8 cellular contexts compared by ENCODE assay signal in genomic region chr17:50541916-50542688, GRCh38. TPM values are rescaled to one million over a fixed set of nuclear protein-coding genes. Genes with fewer than 3 reads are reported as not detected.
DNase-seq lines count a peak whose midpoint lies in the region; ATAC-seq and TF ChIP-seq lines count a peak whose summit lies in the region.

No MANE protein-coding gene starts in this region.

- H3K27ac ChIP-seq in ascending aorta (peak overlapping the region; percentile 28 to 52), aorta (ENCODE audit: low read depth in 1 of 2, low read length in 2 of 2) (no peak overlapping the region)

- peaks cover 19% of the 10 kb centered on the region for H3K27me3 Mint-ChIP-seq in T-helper 2 cell treated with Interferon-gamma antibody and Interleukin-4, amounts not matched to agents 5 μg/mL and 100 μg/mL, for 36 hours (ENCODE audit: low read depth)

- 1% methylated on average over 48 to 65 of the region's 65 CpGs for WGBS in aorta, 2 donors

- intact Hi-C loops in ascending aorta (cut with DNase I) (loop anchor here (1.0 to 2.0 kb wide), 2 partner anchors 59 to 64 kb away; partner anchors contain the start of gene RSAD1), aorta (cut with DNase I) (loop anchor here (5.0 to 10.0 kb wide), 2 partner anchors 60 to 403 kb away; no protein-coding TSS in a partner anchor)

- H3K36me3 Mint-ChIP-seq in T-helper 2 cell treated with Interferon-gamma antibody and Interleukin-4, amounts not matched to agents 5 μg/mL and 100 μg/mL, for 36 hours (ENCODE audit: low read depth) = no peaks in the 10 kb centered on the region

- H3K4me1 ChIP-seq in ascending aorta (peaks cover 3 to 16% of the 10 kb centered on the region in 2 donors), aorta (ENCODE audit: control insufficient read depth in 1 of 2, insufficient read depth in 2 of 2, low read length in 2 of 2) (no peaks in the 10 kb centered on the region)

- H3K4me3 ChIP-seq in GM12875 (ENCODE audit: low read depth, low read length) (peak overlapping the region; percentile 57), ascending aorta (peak overlapping the region; percentile 64 to 75), aorta (ENCODE audit: low read length in 2 of 2) (peak overlapping the region; percentile 40 to 42)

- H3K27me3 ChIP-seq in ascending aorta = no peaks in the 10 kb centered on the region
- no peaks in the 10 kb centered on the region for H3K27me3 ChIP-seq in aorta (ENCODE audit: control insufficient read depth in 1 of 2, insufficient read depth in 2 of 2, low read length in 1 of 2)

- peaks cover 13% of the 10 kb centered on the region for H3K4me1 Mint-ChIP-seq in T-helper 2 cell treated with Interferon-gamma antibody and Interleukin-4, amounts not matched to agents 5 μg/mL and 100 μg/mL, for 36 hours (ENCODE audit: low read depth)

- DNase-seq in NCI-H128 (lab: John Stamatoyannopoulos, UW; ENCODE audit: unreplicated experiment) (peak; percentile 33), ascending aorta (ENCODE audit: low spot score in 2 of 2) (peak; percentile 55 to 92), hepatic stellate cell (ENCODE audit: low spot score) (peak; percentile 99), retina (peak; percentile 92), aorta (peak; percentile 89 to 95)
- DNase-seq in T-helper 2 cell treated with Interferon-gamma antibody and Interleukin-4, amounts not matched to agents 5 μg/mL and 100 μg/mL, for 36 hours (ENCODE audit: low spot score) = peak; percentile 92

- H3K9me3 Mint-ChIP-seq in T-helper 2 cell treated with Interferon-gamma antibody and Interleukin-4, amounts not matched to agents 5 μg/mL and 100 μg/mL, for 36 hours = no peaks in the 10 kb centered on the region

- TF ChIP-seq CTCF in GM12875 (IDR thresholded peaks at IDR 0.05; ENCODE audit: borderline replicate concordance, insufficient read depth, low read depth, low read length) (peak; percentile 59), ascending aorta (IDR thresholded peaks at IDR 0.05) (peak in 2 of 3 experiments; percentile 19 to 37)

- H3K9me3 ChIP-seq in ascending aorta (no peaks in the 10 kb centered on the region), aorta (ENCODE audit: control insufficient read depth, low read length) (no peaks in the 10 kb centered on the region)

- peak; percentile 80 for ATAC-seq in HG02642 (IDR thresholded peaks at IDR 0.05; ENCODE audit: poor library complexity, unreplicated experiment)
- peak; percentile 89 for ATAC-seq in aorta (ENCODE audit: low FRiP score)

- H3K36me3 ChIP-seq in ascending aorta (no peaks in the 10 kb centered on the region), aorta (ENCODE audit: control insufficient read depth in 1 of 2, insufficient read depth in 2 of 2, low read length in 1 of 2) (no peaks in the 10 kb centered on the region)

- H3K4me3 Mint-ChIP-seq in T-helper 2 cell treated with Interferon-gamma antibody and Interleukin-4, amounts not matched to agents 5 μg/mL and 100 μg/mL, for 36 hours = peak overlapping the region; percentile 83

- H3K27ac Mint-ChIP-seq in T-helper 2 cell treated with Interferon-gamma antibody and Interleukin-4, amounts not matched to agents 5 μg/mL and 100 μg/mL, for 36 hours = peak overlapping the region; percentile 33

RNA-seq across cellular contexts. Expression of gene SPATA20, which starts 4.9 kb away (rescaled TPM):
- total RNA-seq in ascending aorta (463 TPM), aorta (10 to 100 TPM; 27.8 to 41.9 TPM)
- polyA plus RNA-seq in aorta = 10 to 100 TPM; 16.7 to 64.0 TPM

RNA-seq across cellular contexts. Expression of gene EPN3, which starts 9.6 kb away (rescaled TPM):
- total RNA-seq in ascending aorta (0.85 TPM), aorta (not detected)
- polyA plus RNA-seq in aorta = 1 to 10 TPM; 1.5 to 1.9 TPM

RNA-seq across cellular contexts. Expression of gene CACNA1G, which starts 18.4 kb away (rescaled TPM):
- total RNA-seq in ascending aorta (1.2 TPM), aorta (1 to 10 TPM in 1 of 2 donors, under 1 TPM in 1; 0.29 to 2.8 TPM)
- not detected for polyA plus RNA-seq in aorta

RNA-seq across cellular contexts. Expression of gene MYCBPAP, which starts 33.9 kb away (rescaled TPM):
- total RNA-seq in ascending aorta (7.9 TPM), aorta (1 to 10 TPM; 1.3 to 1.8 TPM)
- polyA plus RNA-seq in aorta = 1 to 10 TPM in 1 of 2 donors, under 1 TPM in 1; 0.77 to 1.0 TPM

Comparison
In these comparisons a context has a peak if more than half of its experiments do, and no peak if none do; other contexts are left out.
1. DNase-seq: peak in every context shown above with its lines; median percentile 99 in hepatic stellate cell; 92 in T-helper 2 cell treated with Interferon-gamma antibody and Interleukin-4, amounts not matched to agents 5 μg/mL and 100 μg/mL, for 36 hours; 92 in retina; 92 in aorta; 74 in ascending aorta; 33 in NCI-H128.
2. H3K27ac ChIP-seq: peak in ascending aorta (2 of 2); none in aorta (0 of 2).
3. RNA of gene SPATA20, which starts 4.9 kb away (total RNA-seq): 463 TPM in ascending aorta (single experiment); 27.8 to 41.9 TPM in aorta; every median in the first group is over 10 times any median in the second.
4. Peak in every context shown above with its lines, with median percentiles within 50 percentile points of each other: H3K4me3 ChIP-seq.